27 cellular contexts compared by ENCODE assay signal in genomic region chr18:23151414-23152099, GRCh38. TPM values are rescaled to one million over a fixed set of nuclear protein-coding genes. Genes with fewer than 3 reads are reported as not detected.
DNase-seq lines count a peak whose midpoint lies in the region; ATAC-seq and TF ChIP-seq lines count a peak whose summit lies in the region.
"Had no signal": no experiment of that assay in that cellular context is flagged by ENCODE, and none has a peak within 500 bp of the region (broad histone marks: within the 10 kb centered on the region; RNA-seq: fewer than 3 reads in every experiment).

No MANE protein-coding gene starts in this region.

- no peaks in the 10 kb centered on the region for H3K27me3 Mint-ChIP-seq in activated T-cell treated with anti-CD3 and anti-CD28 coated beads, Interleukin-2, amount 50 U/mL, for 4 hours (ENCODE audit: low read depth)
- H3K27me3 Mint-ChIP-seq: activated B cell treated with CpG ODN at 0.5 μM for 24 hours; stimulated activated naive B cell treated with anti-CD40 and anti-IgM and Interleukin-4, amounts not matched to agents 10 μg/mL and 1 μg/mL and 100 μg/mL, for 72 hours had no signal

- CTCF ChIA-PET in Panc1 (lab: Charles Lee): no interaction called here

- DNase-seq in activated effector memory CD4-positive, alpha-beta T cell treated with anti-CD3 and anti-CD28 coated beads, Interleukin-2, amount 50 U/mL, for 16 hours: peak; percentile 22
- DNase-seq in activated effector memory CD4-positive, alpha-beta T cell treated with Interleukin-2 at 50 U/mL for 16 hours: no peak
- DNase-seq in Panc1 (ENCODE audit: low read depth, low spot score): no peak
- DNase-seq in activated T-cell treated with anti-CD3 and anti-CD28 coated beads, Interleukin-2, amount 50 U/mL, for 4 hours: no peak
- no peak for DNase-seq in NCI-H2081 (lab: John Stamatoyannopoulos, UW)
- no peak for DNase-seq in NCI-H1694 treated with DMSO at 0.1 percent for 48 hours (lab: John Stamatoyannopoulos, UW)
- DNase-seq in NCI-H748 treated with DMSO at 0.1 percent for 48 hours (lab: John Stamatoyannopoulos, UW): no peak
- DNase-seq: activated B cell treated with CpG ODN at 0.5 μM for 24 hours; activated CD4-positive, alpha-beta T cell treated with anti-CD3 and anti-CD28 coated beads, Interleukin-2, amount 50 U/mL, for 4 hours; CD4-positive, CD25-positive, alpha-beta regulatory T cell; effector memory CD4-positive, alpha-beta T cell; NCI-H1092 treated with DMSO at 0.1 percent for 48 hours; NCI-H2029 treated with DMSO at 0.1 percent for 48 hours; stimulated activated CD4-positive, alpha-beta T cell treated with anti-CD3 and anti-CD28 coated beads, Interleukin-15, amount 100 ng/mL, for 24 hours; stimulated activated naive B cell treated with anti-CD40 and anti-IgM and Interleukin-4, amounts not matched to agents 10 μg/mL and 1 μg/mL and 100 μg/mL, for 72 hours; SW 1271; testis had no signal

- no peaks in the 10 kb centered on the region for H3K9me3 ChIP-seq in Panc1 (ENCODE audit: control insufficient read depth, insufficient read depth, low read depth, low read length)
- H3K9me3 ChIP-seq: ascending aorta, esophagus muscularis mucosa, testis had no signal

- in situ Hi-C loops in Panc1 (cut with HindIII; ENCODE audit: low pct_unique_long_range_greater_than_20kb, low sequenced_read_pairs): no loop called here

- BruUV-seq in Panc1 (replicated peaks; lab: Mats Ljungman, UMichigan): TSS peak; percentile 6

- peaks cover 39% of the 10 kb centered on the region for H3K4me1 ChIP-seq in Panc1 (ENCODE audit: control insufficient read depth, insufficient read depth, low read length)

- H3K27me3 ChIP-seq in Panc1 (ENCODE audit: control insufficient read depth, insufficient read depth, low read length): no peaks in the 10 kb centered on the region
- H3K27me3 ChIP-seq: ascending aorta, esophagus muscularis mucosa, neural progenitor cell, testis had no signal

- H3K4me1 Mint-ChIP-seq in activated T-cell treated with anti-CD3 and anti-CD28 coated beads, Interleukin-2, amount 50 U/mL, for 4 hours (ENCODE audit: low read depth): no peaks in the 10 kb centered on the region
- H3K4me1 Mint-ChIP-seq: activated B cell treated with CpG ODN at 0.5 μM for 24 hours; CD4-positive, CD25-positive, alpha-beta regulatory T cell had no signal

- no peak for TF ChIP-seq CTCF in Panc1 (IDR thresholded peaks at IDR 0.05)

- ATAC-seq in Panc1 (no peak), esophagus mucosa (peak; percentile 27)
- no peak for ATAC-seq in activated T-cell treated with anti-CD3 and anti-CD28 coated beads, Interleukin-2, amount 50 U/mL, for 4 hours
- ATAC-seq: activated naive CD4-positive, alpha-beta T cell treated with anti-CD3 and anti-CD28 coated beads, Interleukin-2, amount 50 U/mL, for 72 hours; HCT116; sciatic nerve; stimulated activated naive B cell treated with anti-CD40 and anti-IgM and Interleukin-4, amounts not matched to agents 10 μg/mL and 1 μg/mL and 100 μg/mL, for 72 hours had no signal

- H3K36me3 Mint-ChIP-seq in activated T-cell treated with anti-CD3 and anti-CD28 coated beads, Interleukin-2, amount 50 U/mL, for 4 hours (ENCODE audit: insufficient read depth): no peaks in the 10 kb centered on the region
- H3K36me3 Mint-ChIP-seq: activated naive CD4-positive, alpha-beta T cell treated with anti-CD3 and anti-CD28 coated beads, Interleukin-2, amount 50 U/mL, for 72 hours had no signal

- POLR2A ChIA-PET in Panc1 (lab: Charles Lee): interaction anchor here (0.6 kb wide), 1 partner anchor 350 kb away, joined by 4 read pairs; no protein-coding TSS in a partner anchor

- H3K4me3 Mint-ChIP-seq in activated T-cell treated with anti-CD3 and anti-CD28 coated beads, Interleukin-2, amount 50 U/mL, for 4 hours: no peak overlapping the region
- H3K4me3 Mint-ChIP-seq: activated B cell treated with CpG ODN at 0.5 μM for 24 hours; activated T-helper 1 cell treated with anti-CD3 and anti-CD28 coated beads, Interleukin-12 subunit alpha, Interleukin-12 subunit beta, Interleukin-2, Interleukin-4 antibody, amounts not matched to agents 30 ng/mL and 10 ng/mL and 1 ng/mL, durations not matched to agents 14 hours and 24 hours and 36 hours; CD4-positive, CD25-positive, alpha-beta regulatory T cell; neural progenitor cell; stimulated activated naive B cell treated with anti-CD40 and anti-IgM and Interleukin-4, amounts not matched to agents 10 μg/mL and 1 μg/mL and 100 μg/mL, for 72 hours had no signal

- no peaks in the 10 kb centered on the region for H3K9me3 Mint-ChIP-seq in activated T-cell treated with anti-CD3 and anti-CD28 coated beads, Interleukin-2, amount 50 U/mL, for 4 hours
- H3K9me3 Mint-ChIP-seq: activated B cell treated with CpG ODN at 0.5 μM for 24 hours; activated naive CD4-positive, alpha-beta T cell treated with anti-CD3 and anti-CD28 coated beads, Interleukin-2, amount 50 U/mL, for 72 hours; activated T-helper 1 cell treated with anti-CD3 and anti-CD28 coated beads, Interleukin-12 subunit alpha, Interleukin-12 subunit beta, Interleukin-2, Interleukin-4 antibody, amounts not matched to agents 30 ng/mL and 10 ng/mL and 1 ng/mL, durations not matched to agents 14 hours and 24 hours and 36 hours; CD4-positive, CD25-positive, alpha-beta regulatory T cell; stimulated activated naive B cell treated with anti-CD40 and anti-IgM and Interleukin-4, amounts not matched to agents 10 μg/mL and 1 μg/mL and 100 μg/mL, for 72 hours had no signal

- H3K36me3 ChIP-seq in Panc1 (ENCODE audit: control insufficient read depth, insufficient read depth, low read length): no peaks in the 10 kb centered on the region
- H3K36me3 ChIP-seq: ascending aorta, esophagus muscularis mucosa, neural progenitor cell had no signal

- no peak overlapping the region for H3K27ac ChIP-seq in Panc1 (ENCODE audit: low read length)
- H3K27ac ChIP-seq: ascending aorta, coronary artery, esophagus muscularis mucosa, neural progenitor cell, testis had no signal

- intact Hi-C loops in Panc1 (cut with micrococcal nuclease; ENCODE audit: unreplicated experiment): no loop called here

- no peak overlapping the region for H3K4me3 ChIP-seq in Panc1 (ENCODE audit: low read depth in 2 of 2, low read length in 2 of 2)
- H3K4me3 ChIP-seq: ascending aorta, coronary artery, esophagus muscularis mucosa, lung, neural progenitor cell, testis had no signal

RNA-seq across cellular contexts. Expression of gene CABLES1, which starts 16.3 kb away (rescaled TPM):
- total RNA-seq in Panc1 (2021; ENCODE audit: unreplicated experiment): 66.4 TPM
- polyA plus RNA-seq in Panc1 (2012; ENCODE audit: insufficient read length): 43.4 TPM
- 7.8 TPM for total RNA-seq in esophagus mucosa
- 1 to 10 TPM; 1.1 to 1.5 (median 1.4) TPM for total RNA-seq in activated T-cell treated with anti-CD3 and anti-CD28 coated beads, Interleukin-2, amount 50 U/mL, for 4 hours
